In genomic region chr4:8159522-8160232, GRCh38 we compare ENCODE assay signal across 8 cellular contexts. TPM values are rescaled to one million over a fixed set of nuclear protein-coding genes. Genes with fewer than 3 reads are reported as not detected.
DNase-seq lines count a peak whose midpoint lies in the region; TF ChIP-seq lines count a peak whose summit lies in the region.

No MANE protein-coding gene starts in this region.

- BruUV-seq in OCI-LY7 (replicated peaks; lab: Mats Ljungman, UMichigan) = no TSS peak

- H2AFZ ChIP-seq in OCI-LY7 (ENCODE audit: low read length) (peak overlapping the region; percentile 85; the same call in 1 of the 2 replicates), parathyroid adenoma (peak overlapping the region; percentile 91)

- H3F3A ChIP-seq in DOHH2 (ENCODE audit: control insufficient read depth, insufficient read depth) = 0 out of 2 replicates have a peak, but pooled peaks cover 8% of the 10 kb centered on the region

- H3K27ac ChIP-seq in DOHH2 (ENCODE audit: low read depth, low read length) (peak overlapping the region; percentile 18), OCI-LY7 (ENCODE audit: low read depth, low read length, poor library complexity, severe bottlenecking) (no peak overlapping the region), esophagus muscularis mucosa (replicated peaks in 1 of 4) (peak overlapping the region; percentile 60 to 71 (median 62)), parathyroid adenoma (no peak overlapping the region)

- H3K4me3 ChIP-seq in DOHH2 (ENCODE audit: low read length) (peak overlapping the region; percentile 74), OCI-LY7 (ENCODE audit: low read depth, low read length, poor library complexity, severe bottlenecking) (peak overlapping the region; percentile 71), esophagus muscularis mucosa (peak overlapping the region; percentile 75 to 80 (median 78)), parathyroid adenoma (ENCODE audit: low read depth, low read length) (peak overlapping the region; percentile 83)

- no peaks in the 10 kb centered on the region for H3K9me3 ChIP-seq in DOHH2 (ENCODE audit: control insufficient read depth, insufficient read depth, low read length)
- H3K9me3 ChIP-seq in OCI-LY7 (ENCODE audit: low read length) = no peaks in the 10 kb centered on the region
- H3K9me3 ChIP-seq in esophagus muscularis mucosa = no peaks in the 10 kb centered on the region
- H3K9me3 ChIP-seq in parathyroid adenoma (ENCODE audit: control insufficient read depth, low read length) = no peaks in the 10 kb centered on the region

- no peaks in the 10 kb centered on the region for H4K20me1 ChIP-seq in DOHH2 (ENCODE audit: control insufficient read depth, insufficient read depth, low read depth, low read length)
- no peaks in the 10 kb centered on the region for H4K20me1 ChIP-seq in OCI-LY7 (ENCODE audit: insufficient read depth, low read length)

- H3K27me3 ChIP-seq in DOHH2 (ENCODE audit: control insufficient read depth, low read length) (no peaks in the 10 kb centered on the region), esophagus muscularis mucosa (peaks cover 0 to 9% (median 4%) of the 10 kb centered on the region in 4 donors), parathyroid adenoma (ENCODE audit: control insufficient read depth, insufficient read depth, low read length) (no peaks in the 10 kb centered on the region)

- DNase-seq in OCI-LY7 (ENCODE audit: low spot score) = no peak
- no peak for DNase-seq in esophagus muscularis mucosa (ENCODE audit: extremely low spot score)
- DNase-seq in HuH-7.5 (ENCODE audit: low spot score) = no peak
- no peak for DNase-seq in posterior vena cava (ENCODE audit: low spot score)
- no peak for DNase-seq in NCI-H1694 treated with DMSO at 0.1 percent for 48 hours (lab: John Stamatoyannopoulos, UW)
- no peak for DNase-seq in globus pallidus (ENCODE audit: low spot score)

- H3K4me2 ChIP-seq in DOHH2 (ENCODE audit: low read length) (peak overlapping the region; percentile 76), OCI-LY7 (ENCODE audit: low read length) (peak overlapping the region; percentile 82), parathyroid adenoma (ENCODE audit: low read length) (peak overlapping the region; percentile 94)

- intact Hi-C loops in OCI-LY7 (cut with micrococcal nuclease; ENCODE audit: unreplicated experiment) (no loop called here), esophagus muscularis mucosa (cut with DNase I) (loop anchor here (5.0 kb wide), 1 partner anchor 107 kb away; no protein-coding TSS in a partner anchor), posterior vena cava (cut with DNase I) (no loop called here)

- no peak for TF ChIP-seq POLR2A in esophagus muscularis mucosa (IDR thresholded peaks at IDR 0.05; ENCODE audit: low read depth)

- WGBS in esophagus muscularis mucosa = 73% methylated on average over 5 of the region's 15 CpGs

- H3K36me3 ChIP-seq in DOHH2 (ENCODE audit: control insufficient read depth, low read length) = no peaks in the 10 kb centered on the region
- no peaks in the 10 kb centered on the region for H3K36me3 ChIP-seq in OCI-LY7 (ENCODE audit: insufficient read depth, low read length)
- no peaks in the 10 kb centered on the region for H3K36me3 ChIP-seq in esophagus muscularis mucosa
- H3K36me3 ChIP-seq in parathyroid adenoma (ENCODE audit: control insufficient read depth, insufficient read depth, low read length) = no peaks in the 10 kb centered on the region

- H3K9me2 ChIP-seq in DOHH2 (replicated peaks; ENCODE audit: control insufficient read depth, low read length) = no peaks in the 10 kb centered on the region
- no peaks in the 10 kb centered on the region for H3K9me2 ChIP-seq in OCI-LY7 (ENCODE audit: insufficient read depth, low read length)

- H3K79me2 ChIP-seq in DOHH2 (ENCODE audit: control insufficient read depth, low read length) = peaks cover 15% of the 10 kb centered on the region
- H3K79me2 ChIP-seq in OCI-LY7 (ENCODE audit: insufficient read depth, low read depth, low read length) = no peaks in the 10 kb centered on the region
- no peaks in the 10 kb centered on the region for H3K79me2 ChIP-seq in parathyroid adenoma

- H3K9ac ChIP-seq in parathyroid adenoma = no peak overlapping the region

- POLR2A ChIA-PET in OCI-LY7 (lab: Charles Lee) = interaction anchor here (1.0 to 1.2 kb wide), 2 partner anchors 29 to 38 kb away, joined by 3 to 4 read pairs; no protein-coding TSS in a partner anchor

- no peak for TF ChIP-seq EP300 in esophagus muscularis mucosa (IDR thresholded peaks at IDR 0.05)

- CTCF ChIA-PET in OCI-LY7 (lab: Charles Lee; ENCODE audit: unreplicated experiment) = no interaction called here

- peaks cover 68% of the 10 kb centered on the region for H3K4me1 ChIP-seq in DOHH2 (ENCODE audit: control insufficient read depth, low read length)
- peaks cover 42% of the 10 kb centered on the region for H3K4me1 ChIP-seq in OCI-LY7 (ENCODE audit: insufficient read depth, low read length, poor library complexity, severe bottlenecking)
- H3K4me1 ChIP-seq in esophagus muscularis mucosa = peaks cover 25 to 38% (median 29%) of the 10 kb centered on the region in 4 donors
- no peaks in the 10 kb centered on the region for H3K4me1 ChIP-seq in parathyroid adenoma

- TF ChIP-seq CTCF in DOHH2 (IDR thresholded peaks at IDR 0.05; ENCODE audit: low read depth, low read length, poor library complexity, severe bottlenecking) (no peak), OCI-LY7 (conservative IDR thresholded peaks at IDR 0.05; ENCODE audit: low read length) (no peak), esophagus muscularis mucosa (IDR thresholded peaks at IDR 0.05) (no peak), parathyroid adenoma (IDR thresholded peaks at IDR 0.05) (no peak)

RNA-seq across cellular contexts. Expression of gene ABLIM2, which starts 1.1 kb away (rescaled TPM):
- 0.23 and 0.76 TPM in 2 replicates for total RNA-seq in OCI-LY7 (2014; rRNA removed; shearing (Covaris generic))
- 0.72 TPM in 1 of 2 replicates, not detected in the other for total RNA-seq in OCI-LY7 (2022)
- total RNA-seq in esophagus muscularis mucosa = 10 to 100 TPM in 1 of 4 donors, 1 to 10 TPM in 3; 4.2 to 28.5 (median 8.7) TPM
- 10 to 100 TPM; 11.7 to 23.8 TPM for total RNA-seq in posterior vena cava

RNA-seq across cellular contexts. Expression of gene SH3TC1, which starts 39.4 kb away (rescaled TPM):
- total RNA-seq in OCI-LY7 (2014; rRNA removed; shearing (Covaris generic)) = 15.3 and 17.5 TPM in 2 replicates
- total RNA-seq in OCI-LY7 (2022) (27.3 and 42.4 TPM in 2 replicates), esophagus muscularis mucosa (10 to 100 TPM; 13.7 to 18.7 (median 15.2) TPM), posterior vena cava (10 to 100 TPM; 36.6 to 45.1 TPM)

Comparison
In these comparisons a context has a peak if more than half of its experiments do, and no peak if none do; other contexts are left out.
1. H3K27ac ChIP-seq: peak in DOHH2 (single experiment) and esophagus muscularis mucosa (4 of 4); none in OCI-LY7 (single experiment) and parathyroid adenoma (single experiment).
2. Peak in every context shown above with its lines, with median percentiles within 50 percentile points of each other: H3K4me2 ChIP-seq and H3K4me3 ChIP-seq.